In the genomic region with DNA sequence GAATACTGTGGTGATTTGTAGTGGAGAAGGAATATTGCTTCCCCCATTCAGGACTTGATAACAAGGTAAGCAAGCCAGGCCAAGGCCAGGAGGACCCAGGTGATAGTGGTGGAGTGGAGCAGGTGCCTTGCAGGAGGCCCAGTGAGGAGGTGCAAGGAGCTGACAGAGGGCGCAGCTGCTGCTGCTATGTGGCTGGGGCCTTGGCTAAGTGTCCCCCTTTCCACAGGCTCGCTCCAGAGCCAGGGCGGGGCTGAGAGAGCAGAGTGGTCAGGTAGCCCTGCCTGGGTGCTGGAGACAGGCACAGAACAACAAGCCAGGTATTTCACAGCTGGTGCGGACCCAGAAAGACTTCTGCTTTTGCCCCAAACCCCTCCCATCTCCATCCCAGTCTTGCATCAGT, we compare ENCODE assay signal across 21 cellular contexts.
"Had no signal": no experiment of that assay in that cellular context is flagged by ENCODE, and none has a peak within 500 bp of the region (broad histone marks: within the 10 kb centered on the region; RNA-seq: fewer than 3 reads in every experiment).

No MANE protein-coding gene starts in this region.

- H3K27me3 ChIP-seq: neutrophil, pancreas, sigmoid colon, spleen, thyroid gland, uterus had no signal

- H3K4me3 Mint-ChIP-seq: activated B cell treated with CpG ODN at 0.5 μM for 24 hours; activated CD4-positive, alpha-beta memory T cell treated with anti-CD3 and anti-CD28 coated beads, Interleukin-2, amount 10 ng/mL, durations not matched to agents 7 days and 5 days; activated naive CD4-positive, alpha-beta T cell treated with anti-CD3 and anti-CD28 coated beads, Interleukin-2, amount 10 ng/mL, durations not matched to agents 7 days and 5 days; central memory CD8-positive, alpha-beta T cell; memory B cell; naive thymus-derived CD8-positive, alpha-beta T cell; stimulated activated naive B cell treated with anti-CD40 and anti-IgM and Interleukin-4, amounts not matched to agents 10 μg/mL and 1 μg/mL and 100 μg/mL, for 72 hours had no signal

- H3K9me3 ChIP-seq: left ventricle myocardium inferior, neutrophil, pancreas, sigmoid colon, spleen, thyroid gland, uterus had no signal

- H3K36me3 Mint-ChIP-seq: activated naive CD4-positive, alpha-beta T cell treated with anti-CD3 and anti-CD28 coated beads, Interleukin-2, amount 10 ng/mL, durations not matched to agents 7 days and 5 days; memory B cell; naive thymus-derived CD8-positive, alpha-beta T cell; stimulated activated naive B cell treated with anti-CD40 and anti-IgM and Interleukin-4, amounts not matched to agents 10 μg/mL and 1 μg/mL and 100 μg/mL, for 72 hours had no signal

- H3K27ac Mint-ChIP-seq: activated B cell treated with CpG ODN at 0.5 μM for 24 hours; activated CD4-positive, alpha-beta memory T cell treated with anti-CD3 and anti-CD28 coated beads, Interleukin-2, amount 10 ng/mL, durations not matched to agents 7 days and 5 days; activated naive CD4-positive, alpha-beta T cell treated with anti-CD3 and anti-CD28 coated beads, Interleukin-2, amount 10 ng/mL, durations not matched to agents 7 days and 5 days; memory B cell; naive thymus-derived CD8-positive, alpha-beta T cell; stimulated activated naive B cell treated with anti-CD40 and anti-IgM and Interleukin-4, amounts not matched to agents 10 μg/mL and 1 μg/mL and 100 μg/mL, for 72 hours had no signal

- H3K27ac ChIP-seq: coronary artery, left ventricle myocardium inferior, neutrophil, pancreas, sigmoid colon, spleen, thyroid gland, uterus had no signal

- H3K4me3 ChIP-seq: coronary artery, left ventricle myocardium inferior, pancreas, sigmoid colon, spleen, thyroid gland, uterus had no signal

- H3K4me1 ChIP-seq: pancreas, spleen had no signal

- H3K9me3 Mint-ChIP-seq: activated B cell treated with CpG ODN at 0.5 μM for 24 hours; activated CD4-positive, alpha-beta memory T cell treated with anti-CD3 and anti-CD28 coated beads, Interleukin-2, amount 10 ng/mL, durations not matched to agents 7 days and 5 days; activated naive CD4-positive, alpha-beta T cell treated with anti-CD3 and anti-CD28 coated beads, Interleukin-2, amount 10 ng/mL, durations not matched to agents 7 days and 5 days; central memory CD8-positive, alpha-beta T cell; memory B cell; naive thymus-derived CD8-positive, alpha-beta T cell had no signal

- H3K4me1 Mint-ChIP-seq: activated B cell treated with CpG ODN at 0.5 μM for 24 hours; activated naive CD4-positive, alpha-beta T cell treated with anti-CD3 and anti-CD28 coated beads, Interleukin-2, amount 10 ng/mL, durations not matched to agents 7 days and 5 days; central memory CD8-positive, alpha-beta T cell; memory B cell; naive thymus-derived CD8-positive, alpha-beta T cell; stimulated activated naive B cell treated with anti-CD40 and anti-IgM and Interleukin-4, amounts not matched to agents 10 μg/mL and 1 μg/mL and 100 μg/mL, for 72 hours had no signal

- H3K36me3 ChIP-seq: neutrophil, uterus had no signal

- FAIRE-seq: endometrium, frontal cortex, pancreas had no signal

- DNase-seq: activated B cell treated with CpG ODN at 0.5 μM for 24 hours; activated CD4-positive, alpha-beta memory T cell treated with anti-CD3 and anti-CD28 coated beads, Interleukin-2, amount 10 ng/mL, durations not matched to agents 7 days and 5 days; activated CD4-positive, alpha-beta T cell treated with anti-CD3 and anti-CD28 coated beads for 48 hours; activated effector memory CD4-positive, alpha-beta T cell treated with Interleukin-2 at 50 U/mL for 16 hours; activated naive CD4-positive, alpha-beta T cell treated with anti-CD3 and anti-CD28 coated beads, Interleukin-2, amount 10 ng/mL, durations not matched to agents 7 days and 5 days; activated T-cell treated with anti-CD3 and anti-CD28 coated beads, Interleukin-2, amount 50 U/mL, for 48 hours; aorta; left ventricle myocardium inferior; naive thymus-derived CD8-positive, alpha-beta T cell; sigmoid colon; spleen; stimulated activated naive B cell treated with anti-CD40 and anti-IgM and Interleukin-4, amounts not matched to agents 10 μg/mL and 1 μg/mL and 100 μg/mL, for 72 hours; thyroid gland; uterus had no signal

- ATAC-seq: naive thymus-derived CD8-positive, alpha-beta T cell; stimulated activated naive B cell treated with anti-CD40 and anti-IgM and Interleukin-4, amounts not matched to agents 10 μg/mL and 1 μg/mL and 100 μg/mL, for 72 hours had no signal
